Comparison of ENCODE assay signal across 20 cellular contexts in the genomic region with DNA sequence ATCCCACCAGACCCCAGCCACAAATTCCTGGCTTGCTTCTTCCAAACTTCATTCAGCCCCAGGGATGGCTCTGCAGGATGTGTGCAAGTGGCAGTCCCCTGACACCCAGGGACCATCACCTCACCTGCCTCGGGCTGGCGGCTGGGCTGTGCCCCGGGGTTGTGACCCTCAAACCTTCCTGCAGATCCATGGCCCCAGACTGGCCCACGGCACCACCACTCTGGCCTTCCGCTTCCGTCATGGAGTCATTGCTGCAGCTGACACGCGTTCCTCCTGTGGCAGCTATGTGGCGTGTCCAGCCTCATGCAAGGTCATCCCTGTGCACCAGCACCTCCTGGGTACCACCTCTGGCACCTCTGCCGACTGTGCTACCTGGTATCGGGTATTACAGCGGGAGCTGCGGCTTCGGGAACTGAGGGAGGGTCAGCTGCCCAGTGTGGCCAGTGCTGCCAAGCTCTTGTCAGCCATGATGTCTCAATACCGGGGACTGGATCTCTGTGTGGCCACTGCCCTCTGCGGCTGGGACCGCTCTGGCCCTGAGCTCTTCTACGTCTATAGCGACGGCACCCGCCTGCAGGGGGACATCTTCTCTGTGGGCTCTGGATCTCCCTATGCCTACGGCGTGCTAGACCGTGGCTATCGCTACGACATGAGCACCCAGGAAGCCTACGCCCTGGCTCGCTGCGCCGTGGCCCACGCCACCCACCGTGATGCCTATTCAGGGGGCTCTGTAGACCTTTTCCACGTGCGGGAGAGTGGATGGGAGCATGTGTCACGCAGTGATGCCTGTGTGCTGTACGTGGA. TPM values are rescaled to one million over a fixed set of nuclear protein-coding genes. Genes with fewer than 3 reads are reported as not detected.
DNase-seq lines count a peak whose midpoint lies in the region; ATAC-seq and TF ChIP-seq lines count a peak whose summit lies in the region.
"Had no signal": no experiment of that assay in that cellular context is flagged by ENCODE, and none has a peak within 500 bp of the region (broad histone marks: within the 10 kb centered on the region; RNA-seq: fewer than 3 reads in every experiment).

A gene with protein sequence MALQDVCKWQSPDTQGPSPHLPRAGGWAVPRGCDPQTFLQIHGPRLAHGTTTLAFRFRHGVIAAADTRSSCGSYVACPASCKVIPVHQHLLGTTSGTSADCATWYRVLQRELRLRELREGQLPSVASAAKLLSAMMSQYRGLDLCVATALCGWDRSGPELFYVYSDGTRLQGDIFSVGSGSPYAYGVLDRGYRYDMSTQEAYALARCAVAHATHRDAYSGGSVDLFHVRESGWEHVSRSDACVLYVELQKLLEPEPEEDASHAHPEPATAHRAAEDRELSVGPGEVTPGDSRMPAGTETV (plus strand): TSS at position 51 of the 804 bp plus-strand sequence. CDS start 14 bp downstream, at position 65.

- ATAC-seq in GM23338, result peak; percentile 64
- no peak for ATAC-seq in IMR-90 (ENCODE audit: low read depth)
- ATAC-seq in GM21825 (IDR thresholded peaks at IDR 0.05; ENCODE audit: unreplicated experiment), result no peak
- ATAC-seq in HG03469 (IDR thresholded peaks at IDR 0.05; ENCODE audit: unreplicated experiment), result no peak

- H3K4ac ChIP-seq in IMR-90 (ENCODE audit: low read depth, low read length), result peak within 1 kb of the TSS; percentile 82

- H3K4me1 ChIP-seq in GM23338 (ENCODE audit: insufficient read depth) (no peaks in the 10 kb centered on the region), IMR-90 (ENCODE audit: control insufficient read depth, insufficient read depth, low read length) (peaks cover 6% of the 10 kb centered on the region), osteoblast (ENCODE audit: insufficient read depth, low read length) (peaks cover 4% of the 10 kb centered on the region), breast epithelium (no peaks in the 10 kb centered on the region)
- H3K4me1 ChIP-seq: HAP-1 had no signal

- H3K27me3 ChIP-seq in GM23338 (ENCODE audit: insufficient read depth), result no peaks in the 10 kb centered on the region
- no peaks in the 10 kb centered on the region for H3K27me3 ChIP-seq in IMR-90 (ENCODE audit: control insufficient read depth, insufficient read depth, low read length)
- no peaks in the 10 kb centered on the region for H3K27me3 ChIP-seq in osteoblast (ENCODE audit: insufficient read depth, low read length)
- H3K27me3 ChIP-seq in breast epithelium, result no peaks in the 10 kb centered on the region
- H3K27me3 ChIP-seq: Peyer's patch had no signal

- CTCF ChIA-PET in IMR-90 (lab: Yijun Ruan, JAX), result interaction anchor here (1.5 kb wide), 1 partner anchor 15 kb away, joined by 4 read pairs; no protein-coding TSS in a partner anchor

- H3K9me1 ChIP-seq in IMR-90 (ENCODE audit: insufficient read depth, low read length), result peaks cover 10% of the 10 kb centered on the region

- dilution Hi-C loops in IMR-90 (cut with HindIII; ENCODE audit: low sequenced_read_pairs, unreplicated experiment), result no loop called here

- no peak within 1 kb of the TSS for H3K56ac ChIP-seq in IMR-90 (ENCODE audit: extremely low read depth, insufficient read depth, low read length)

- H3K4me2 ChIP-seq in GM23338, result no peak within 1 kb of the TSS
- no peak within 1 kb of the TSS for H3K4me2 ChIP-seq in IMR-90 (ENCODE audit: low read depth, low read length)
- H3K4me2 ChIP-seq in osteoblast (ENCODE audit: insufficient read depth, low read length), result no peak within 1 kb of the TSS

- H4K91ac ChIP-seq in IMR-90 (ENCODE audit: insufficient read depth, low read depth, low read length), result peak within 1 kb of the TSS; percentile 64

- H4K8ac ChIP-seq in IMR-90 (ENCODE audit: low read depth in 2 of 2, low read length in 2 of 2), result peak within 1 kb of the TSS in 1 of 2 experiments; percentile 69; a peak in 2 of 4 replicates

- H3K9me2 ChIP-seq in GM23338 (ENCODE audit: insufficient read depth), result no peaks in the 10 kb centered on the region

- H3K4me3 ChIP-seq in GM23338 (no peak within 1 kb of the TSS), IMR-90 (ENCODE audit: insufficient read depth, low read depth, low read length) (no peak within 1 kb of the TSS), osteoblast (ENCODE audit: insufficient read depth, low read length) (no peak within 1 kb of the TSS), breast epithelium (no peak within 1 kb of the TSS)
- H3K4me3 ChIP-seq: HAP-1, Peyer's patch had no signal

- in situ Hi-C loops in IMR-90 (cut with MboI; ENCODE audit: low sequenced_read_pairs), result no loop called here

- peak within 1 kb of the TSS; percentile 77 for H3K23ac ChIP-seq in IMR-90 (ENCODE audit: low read depth, low read length)

- intact Hi-C loops in IMR-90 (cut with micrococcal nuclease) (no loop called here), breast epithelium (cut with DNase I; ENCODE audit: low total_unique reads) (no loop called here)

- peak within 1 kb of the TSS; percentile 80 for H2BK5ac ChIP-seq in IMR-90 (ENCODE audit: low read depth, low read length, poor library complexity, severe bottlenecking)

- POLR2A ChIA-PET in IMR-90 (lab: Charles Lee; ENCODE audit: unreplicated experiment), result no interaction called here

- H2AK5ac ChIP-seq in IMR-90 (ENCODE audit: low read depth, low read length), result peak within 1 kb of the TSS; percentile 70

- H4K20me1 ChIP-seq in GM23338 (replicated peaks; ENCODE audit: insufficient read depth), result no peaks in the 10 kb centered on the region
- H4K20me1 ChIP-seq in IMR-90 (ENCODE audit: insufficient read depth, low read length), result no peaks in the 10 kb centered on the region
- no peaks in the 10 kb centered on the region for H4K20me1 ChIP-seq in osteoblast (ENCODE audit: insufficient read depth, low read length)

- H2BK20ac ChIP-seq in IMR-90 (ENCODE audit: low read depth, low read length), result peak within 1 kb of the TSS; percentile 69

- no peak within 1 kb of the TSS for H3K27ac Mint-ChIP-seq in GM23338
- H3K27ac Mint-ChIP-seq: IgD-negative memory B cell had no signal

- H3K27ac ChIP-seq in GM23338 (ENCODE audit: low read depth) (no peak within 1 kb of the TSS), IMR-90 (ENCODE audit: insufficient read depth, low read length) (no peak within 1 kb of the TSS), osteoblast (ENCODE audit: low read depth, low read length) (no peak within 1 kb of the TSS), breast epithelium (no peak within 1 kb of the TSS)
- H3K27ac ChIP-seq: C4-2B, Peyer's patch had no signal

- H3F3A ChIP-seq in GM23338 (replicated peaks; ENCODE audit: low read depth), result no peaks in the 10 kb centered on the region

- H3K9me3 ChIP-seq in IMR-90 (ENCODE audit: control insufficient read depth, insufficient read depth, low read length) (no peaks in the 10 kb centered on the region), osteoblast (ENCODE audit: low read depth, low read length) (no peaks in the 10 kb centered on the region), breast epithelium (no peaks in the 10 kb centered on the region)
- H3K9me3 ChIP-seq: HAP-1, Peyer's patch had no signal

- no TSS peak for BruUV-seq in IMR-90 (replicated peaks; lab: Mats Ljungman, UMichigan)

- H3K36me3 ChIP-seq in GM23338 (ENCODE audit: insufficient read depth) (no peaks in the 10 kb centered on the region), IMR-90 (ENCODE audit: control insufficient read depth, insufficient read depth, low read length) (no peaks in the 10 kb centered on the region), osteoblast (ENCODE audit: insufficient read depth, low read length) (no peaks in the 10 kb centered on the region), breast epithelium (no peaks in the 10 kb centered on the region)
- H3K36me3 ChIP-seq: HAP-1, Peyer's patch had no signal

- no peak within 1 kb of the TSS for H3K9ac ChIP-seq in IMR-90 (ENCODE audit: low read depth, low read length)

- TF ChIP-seq POLR2A in IMR-90 (IDR thresholded peaks at IDR 0.05; ENCODE audit: low read depth, low read length), result no peak
- TF ChIP-seq POLR2A in breast epithelium (IDR thresholded peaks at IDR 0.05), result no peak

- peak within 1 kb of the TSS; percentile 85 for H2BK120ac ChIP-seq in IMR-90 (ENCODE audit: low read depth, low read length)

- H4K5ac ChIP-seq in IMR-90 (ENCODE audit: low read depth, low read length), result no peak within 1 kb of the TSS; the same call in 1 of the 2 replicates

- H3K14ac ChIP-seq in IMR-90 (replicated peaks; ENCODE audit: low read depth, low read length), result peak within 1 kb of the TSS; percentile 19; the same call in 1 of the 2 replicates

- H2BK15ac ChIP-seq in IMR-90 (ENCODE audit: low read depth, low read length), result peak within 1 kb of the TSS; percentile 48; the same call in 1 of the 3 replicates

- WGBS in IMR-90 (ENCODE audit: extremely low coverage in 2 of 2, insufficient read length in 1 of 2), 2 experiments, result 93% methylated on average over 25 of the region's 36 CpGs; no CpG with 5 or more reads in 1 of the 2 experiments

- peaks cover 17% of the 10 kb centered on the region for H3K4me1 Mint-ChIP-seq in GM23338
- H3K4me1 Mint-ChIP-seq: IgD-negative memory B cell had no signal

- peaks cover 17% of the 10 kb centered on the region for H3K27me3 Mint-ChIP-seq in GM23338 (ENCODE audit: insufficient read depth, low read depth, poor library complexity)
- H3K27me3 Mint-ChIP-seq: IgD-negative memory B cell had no signal

- H3K79me2 ChIP-seq in GM23338 (replicated peaks; ENCODE audit: insufficient read depth) (no peaks in the 10 kb centered on the region), osteoblast (ENCODE audit: insufficient read depth, low read length) (no peaks in the 10 kb centered on the region)

- TF ChIP-seq CTCF in GM23338 (conservative IDR thresholded peaks at IDR 0.05; ENCODE audit: low read depth in 2 of 2) (peak in 1 of 2 experiments; percentile 27; a peak in 1 of 4 replicates), IMR-90 (conservative IDR thresholded peaks at IDR 0.05; ENCODE audit: low read depth, low read length) (no peak), osteoblast (IDR thresholded peaks at IDR 0.05; ENCODE audit: extremely low read depth, low read depth, low read length) (no peak), breast epithelium (IDR thresholded peaks at IDR 0.05) (no peak)

- H3K79me1 ChIP-seq in IMR-90 (ENCODE audit: low read depth in 1 of 2, low read length in 2 of 2), result no peaks in the 10 kb centered on the region

- H2AFZ ChIP-seq in GM23338 (no peak within 1 kb of the TSS), IMR-90 (replicated peaks; ENCODE audit: low read length, poor library complexity) (peak within 1 kb of the TSS; percentile 75), osteoblast (ENCODE audit: low read length) (peak within 1 kb of the TSS; percentile 10)

- H3K36me3 Mint-ChIP-seq in GM23338 (ENCODE audit: low read depth), result peaks cover 2% of the 10 kb centered on the region

- no peak for TF ChIP-seq RAD21 in IMR-90 (IDR thresholded peaks at IDR 0.05; ENCODE audit: low read length)

- H3K4me3 Mint-ChIP-seq in GM23338, result no peak within 1 kb of the TSS
- H3K4me3 Mint-ChIP-seq: IgD-negative memory B cell had no signal

- H3K9me3 Mint-ChIP-seq in GM23338, result no peaks in the 10 kb centered on the region; the same call in 2 of the 3 replicates
- H3K9me3 Mint-ChIP-seq: IgD-negative memory B cell had no signal

- DNase-seq in GM23338 (ENCODE audit: low spot score), result peak; percentile 36
- DNase-seq in IMR-90, result no peak
- peak; percentile 50 for DNase-seq in islet precursor cell
- peak; percentile 52 for DNase-seq in osteoblast (ENCODE audit: insufficient read length, low spot score, missing footprints)
- no peak for DNase-seq in breast epithelium (ENCODE audit: low spot score in 2 of 2)
- DNase-seq: MV-4-11, NCI-H1694, NCI-H2081, NCI-H2171, NCI-H345, NCI-H524, NCI-H774 had no signal

- H3K18ac ChIP-seq in IMR-90 (ENCODE audit: low read depth, low read length), result peak within 1 kb of the TSS; percentile 60; the same call in 1 of the 2 replicates

- H2AK9ac ChIP-seq in IMR-90 (replicated peaks; ENCODE audit: low read depth, low read length, poor library complexity), result no peak within 1 kb of the TSS

RNA-seq across cellular contexts. Expression of the gene that starts here (rescaled TPM):
- 0.07 and 0.19 TPM in 2 replicates for total RNA-seq in GM23338 (2014; rRNA removed; shearing (Covaris generic))
- polyA plus RNA-seq in GM23338 (2016; fragmentation: Nextera tagmentation; extraction: Ambion mirVana), result not detected in 2 replicates
- total RNA-seq in IMR-90 (2012; rRNA removed), result not detected in 2 replicates
- not detected in 2 replicates for polyA plus RNA-seq in IMR-90 (2012; rRNA removed)
- 0.01 TPM in 1 of 2 replicates, not detected in the other for polyA plus RNA-seq in IMR-90 (2012; cell fraction: cytosol; rRNA removed)
- polyA plus RNA-seq in IMR-90 (2012; cell fraction: nucleus; rRNA removed; ENCODE audit: low replicate concordance), result not detected in 2 replicates
- total RNA-seq in osteoblast, result not detected in 2 replicates
- total RNA-seq in breast epithelium, result not detected
- total RNA-seq: Daoy, M059J, Peyer's patch had no signal
- polyA plus RNA-seq: IgD-negative memory B cell had no signal

Comparison
In these comparisons a context has a peak if more than half of its experiments do, and no peak if none do; other contexts are left out.
1. Peak in DNase-seq and ATAC-seq in GM23338; RNA of the gene not detected or under 1 TPM.
2. Peak in DNase-seq in osteoblast; RNA of the gene not detected or under 1 TPM.